Comparison of ENCODE assay signal across 9 cellular contexts in the genomic region with DNA sequence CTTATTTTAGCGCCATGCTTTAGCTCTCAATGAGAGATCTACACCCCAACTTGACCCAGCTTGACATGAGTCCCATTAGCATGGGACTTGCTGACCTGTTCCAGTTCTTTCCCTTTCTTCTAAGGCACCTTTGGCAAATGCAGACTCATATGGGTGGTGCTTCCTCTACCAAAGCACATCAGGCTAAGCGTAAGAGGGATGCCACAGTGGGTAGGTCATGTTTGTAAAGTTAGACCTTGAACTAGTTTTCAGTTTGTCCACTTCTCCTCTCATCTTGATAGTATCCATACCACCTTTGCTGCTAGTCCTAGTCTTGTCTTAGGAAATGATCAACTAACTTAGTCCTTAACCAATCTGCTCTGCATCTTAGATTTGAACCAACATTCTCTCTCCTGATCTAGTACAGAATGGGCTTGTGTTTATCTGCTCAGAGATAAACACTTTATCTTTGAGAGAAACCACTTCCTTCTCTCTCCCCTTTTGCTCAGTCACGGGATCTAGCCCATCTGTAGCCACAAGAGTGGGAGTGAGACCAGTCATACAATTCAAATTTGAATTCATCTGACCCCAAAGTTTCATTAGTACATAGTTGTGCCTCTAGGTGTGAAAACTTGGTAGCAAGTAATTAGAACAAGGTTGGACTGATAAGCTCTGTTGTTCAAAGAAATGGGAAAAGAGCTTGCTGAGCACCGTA.
A peak's percentile ranks its signal among the peaks of the same experiment; 100 is the strongest.
DNase-seq lines count a peak whose midpoint lies in the region; ATAC-seq and TF ChIP-seq lines count a peak whose summit lies in the region.
"Had no signal": no experiment of that assay in that cellular context is flagged by ENCODE, and none has a peak within 500 bp of the region (broad histone marks: within the 10 kb centered on the region; RNA-seq: fewer than 3 reads in every experiment).

No MANE protein-coding gene starts in this region.

- H3K36me3 ChIP-seq in DND-41 (ENCODE audit: insufficient read depth, low read length) = no peaks in the 10 kb centered on the region

- H3K4me3 ChIP-seq in DND-41 (ENCODE audit: low read depth in 1 of 2, low read length in 2 of 2) (no peak overlapping the region), dorsolateral prefrontal cortex (no peak overlapping the region)

- H3K4me1 ChIP-seq in DND-41 (ENCODE audit: insufficient read depth, low read length) = peaks cover 25% of the 10 kb centered on the region

- no peak overlapping the region for H3K9ac ChIP-seq in DND-41 (ENCODE audit: low read depth, low read length)

- no peaks in the 10 kb centered on the region for H3K27me3 ChIP-seq in DND-41 (ENCODE audit: insufficient read depth, low read length, poor library complexity)
- peaks cover 0 to 6% (median 0%) of the 10 kb centered on the region in 45 donors for H3K27me3 ChIP-seq in dorsolateral prefrontal cortex

- intact Hi-C loops in dorsolateral prefrontal cortex (cut with DNase I) = no loop called here

- H3K79me2 ChIP-seq in DND-41 (ENCODE audit: insufficient read depth, low read length) = no peaks in the 10 kb centered on the region

- H3K4me2 ChIP-seq in DND-41 (ENCODE audit: insufficient read depth, low read length) = peak overlapping the region; percentile 10; the same call in 1 of the 2 replicates

- ATAC-seq in DND-41 (ENCODE audit: insufficient read depth, low read depth) (peak; percentile 96), GM19468 (IDR thresholded peaks at IDR 0.05; ENCODE audit: extremely low read depth, unreplicated experiment) (peak; percentile 77), HG03457 (IDR thresholded peaks at IDR 0.05; ENCODE audit: unreplicated experiment) (peak; percentile 86), left lobe of liver (no peak), GM18873 (IDR thresholded peaks at IDR 0.05; ENCODE audit: low FRiP score, unreplicated experiment) (no peak)

- peak overlapping the region; percentile 69 for H3K27ac ChIP-seq in DND-41 (ENCODE audit: low read length)
- no peak overlapping the region for H3K27ac ChIP-seq in dorsolateral prefrontal cortex

- H2AFZ ChIP-seq in DND-41 (ENCODE audit: low read depth, low read length) = peak overlapping the region; percentile 20; the same call in 1 of the 2 replicates

- no peaks in the 10 kb centered on the region for H4K20me1 ChIP-seq in DND-41 (ENCODE audit: insufficient read depth, low read length)

- peaks cover 5% of the 10 kb centered on the region for H3K9me3 ChIP-seq in DND-41 (ENCODE audit: insufficient read depth, low read length, severe bottlenecking)

- DNase-seq in DND-41 (peak; percentile 62), NAMALWA (ENCODE audit: low spot score) (no peak), dorsolateral prefrontal cortex (no peak), left lobe of liver (ENCODE audit: low spot score) (no peak)
- DNase-seq in activated gamma-delta T cell treated with anti-CD3 and anti-CD28 coated beads, Interleukin-2, amount 50 U/mL, for 16 hours (ENCODE audit: low read depth) = peak; percentile 35
- DNase-seq: head of caudate nucleus had no signal

- TF ChIP-seq CTCF in DND-41 (IDR thresholded peaks at IDR 0.05; ENCODE audit: borderline replicate concordance, extremely low read depth, low read length, poor library complexity, severe bottlenecking) (no peak), dorsolateral prefrontal cortex (IDR thresholded peaks at IDR 0.05 in 54 of 56, conservative IDR thresholded peaks at IDR 0.05 in 2 of 56; ENCODE audit: low read depth in 1 of 56, partially characterized antibody in 56 of 56) (no peak)

Comparison
In these comparisons a context has a peak if more than half of its experiments do, and no peak if none do; other contexts are left out.
1. ATAC-seq: peak in DND-41 (single experiment), GM19468 (single experiment) and HG03457 (single experiment); none in left lobe of liver (single experiment) and GM18873 (single experiment).
2. DNase-seq: peak in DND-41 (single experiment) and activated gamma-delta T cell treated with anti-CD3 and anti-CD28 coated beads, Interleukin-2, amount 50 U/mL, for 16 hours (single experiment); none in NAMALWA (single experiment), dorsolateral prefrontal cortex (0 of 10) and left lobe of liver (single experiment).